14 cellular contexts compared by ENCODE assay signal in genomic region chr12:50515587-50515986, GRCh38. TPM values are rescaled to one million over a fixed set of nuclear protein-coding genes. Genes with fewer than 3 reads are reported as not detected.
A peak's percentile ranks its signal among the peaks of the same experiment; 100 is the strongest.
DNase-seq lines count a peak whose midpoint lies in the region; ATAC-seq and TF ChIP-seq lines count a peak whose summit lies in the region.
"Had no signal": no experiment of that assay in that cellular context is flagged by ENCODE, and none has a peak within 500 bp of the region (broad histone marks: within the 10 kb centered on the region; RNA-seq: fewer than 3 reads in every experiment).

No MANE protein-coding gene starts in this region.

- peaks cover 3% of the 10 kb centered on the region for H3K36me3 Mint-ChIP-seq in T-helper 1 cell treated with Interleukin-12 subunit alpha and Interleukin-12 subunit beta and Interleukin-4 antibody, amounts not matched to agents 30 μg/mL and 1 μg/mL, for 36 hours (ENCODE audit: low read depth)
- H3K36me3 Mint-ChIP-seq in activated CD8-positive, alpha-beta T cell treated with anti-CD3 and anti-CD28 coated beads, Interleukin-2, amount 10 ng/mL, durations not matched to agents 7 days and 5 days (ENCODE audit: low read depth): peaks cover 8% of the 10 kb centered on the region
- peaks cover 0 to 15% (median 0%) of the 10 kb centered on the region in 5 donors for H3K36me3 Mint-ChIP-seq in naive thymus-derived CD4-positive, alpha-beta T cell

- H3K36me3 ChIP-seq in naive thymus-derived CD4-positive, alpha-beta T cell (ENCODE audit: control insufficient read depth in 2 of 3, insufficient read depth in 3 of 3, low read length in 3 of 3): no peaks in the 10 kb centered on the region
- no peaks in the 10 kb centered on the region for H3K36me3 ChIP-seq in BE2C

- DNase-seq in T-helper 1 cell (no peak), Kasumi-1 (lab: John Stamatoyannopoulos, UW) (peak; percentile 46 to 57), NCI-H510A (lab: John Stamatoyannopoulos, UW) (no peak), BE2C (no peak)
- no peak for DNase-seq in activated CD8-positive, alpha-beta T cell treated with anti-CD3 and anti-CD28 coated beads, Interleukin-2, amount 10 ng/mL, durations not matched to agents 7 days and 5 days
- DNase-seq in naive thymus-derived CD4-positive, alpha-beta T cell: no peak
- DNase-seq in stimulated activated CD4-positive, alpha-beta T cell treated with anti-CD3 and anti-CD28 coated beads, Interleukin-2, amount 100 ng/mL, for 24 hours: no peak
- DNase-seq: activated CD4-positive, alpha-beta T cell treated with anti-CD3 and anti-CD28 coated beads, Interleukin-2, amount 50 U/mL, for 48 hours; DMS 273 treated with DMSO at 0.1 percent for 48 hours; Karpas-422 had no signal

- no peak overlapping the region for H3K4me3 ChIP-seq in naive thymus-derived CD4-positive, alpha-beta T cell (ENCODE audit: low read length)
- no peak overlapping the region for H3K4me3 ChIP-seq in BE2C (ENCODE audit: low read depth, low read length)
- H3K4me3 ChIP-seq: A549, SK-N-MC had no signal

- peaks cover 19 to 70% of the 10 kb centered on the region in 2 donors for H3K4me1 ChIP-seq in naive thymus-derived CD4-positive, alpha-beta T cell (ENCODE audit: control insufficient read depth in 2 of 2, insufficient read depth in 2 of 2, low read length in 2 of 2)
- H3K4me1 ChIP-seq in BE2C: no peaks in the 10 kb centered on the region

- no peaks in the 10 kb centered on the region for H3K27me3 Mint-ChIP-seq in T-helper 1 cell treated with Interleukin-12 subunit alpha and Interleukin-12 subunit beta and Interleukin-4 antibody, amounts not matched to agents 30 μg/mL and 1 μg/mL, for 36 hours (ENCODE audit: low read depth)
- no peaks in the 10 kb centered on the region for H3K27me3 Mint-ChIP-seq in activated CD8-positive, alpha-beta T cell treated with anti-CD3 and anti-CD28 coated beads, Interleukin-2, amount 10 ng/mL, durations not matched to agents 7 days and 5 days (ENCODE audit: low read depth)
- H3K27me3 Mint-ChIP-seq in naive thymus-derived CD4-positive, alpha-beta T cell: no peaks in the 10 kb centered on the region
- H3K27me3 Mint-ChIP-seq: progenitor cell of endocrine pancreas had no signal

- H3K27ac Mint-ChIP-seq in T-helper 1 cell treated with Interleukin-12 subunit alpha and Interleukin-12 subunit beta and Interleukin-4 antibody, amounts not matched to agents 30 μg/mL and 1 μg/mL, for 36 hours: peak overlapping the region; percentile 47
- H3K27ac Mint-ChIP-seq in activated CD8-positive, alpha-beta T cell treated with anti-CD3 and anti-CD28 coated beads, Interleukin-2, amount 10 ng/mL, durations not matched to agents 7 days and 5 days: peak overlapping the region; percentile 68
- H3K27ac Mint-ChIP-seq in naive thymus-derived CD4-positive, alpha-beta T cell: peak overlapping the region in 7 of 9 donors; percentile 78 to 96 (median 93)

- POLR2A ChIA-PET in activated CD8-positive, alpha-beta T cell treated with anti-CD3 and anti-CD28 coated beads, Interleukin-2, amount 10 ng/mL, durations not matched to agents 7 days and 5 days (lab: Charles Lee): interaction anchor here (0.7 kb wide), 1 partner anchor 100 kb away, joined by 4 read pairs; no protein-coding TSS in a partner anchor
- POLR2A ChIA-PET in naive thymus-derived CD4-positive, alpha-beta T cell (lab: Charles Lee): interaction anchor here (0.6 to 1.6 kb wide), 4 partner anchors 9 to 38 kb away, joined by 3 to 7 read pairs (median 4); no protein-coding TSS in a partner anchor

- H3K9me3 Mint-ChIP-seq in T-helper 1 cell treated with Interleukin-12 subunit alpha and Interleukin-12 subunit beta and Interleukin-4 antibody, amounts not matched to agents 30 μg/mL and 1 μg/mL, for 36 hours: no peaks in the 10 kb centered on the region
- no peaks in the 10 kb centered on the region for H3K9me3 Mint-ChIP-seq in activated CD8-positive, alpha-beta T cell treated with anti-CD3 and anti-CD28 coated beads, Interleukin-2, amount 10 ng/mL, durations not matched to agents 7 days and 5 days (ENCODE audit: insufficient read depth)
- H3K9me3 Mint-ChIP-seq in naive thymus-derived CD4-positive, alpha-beta T cell: peaks cover 0 to 2% (median 0%) of the 10 kb centered on the region in 11 donors

- H3K27me3 ChIP-seq in naive thymus-derived CD4-positive, alpha-beta T cell (ENCODE audit: control insufficient read depth in 2 of 2, insufficient read depth in 2 of 2, low read length in 2 of 2): no peaks in the 10 kb centered on the region
- H3K27me3 ChIP-seq in BE2C: no peaks in the 10 kb centered on the region

- CTCF ChIA-PET in activated CD8-positive, alpha-beta T cell treated with anti-CD3 and anti-CD28 coated beads, Interleukin-2, amount 10 ng/mL, durations not matched to agents 7 days and 5 days (lab: Charles Lee): interaction anchor here (1.0 kb wide), 1 partner anchor 122 kb away, joined by 4 read pairs; no protein-coding TSS in a partner anchor
- CTCF ChIA-PET in naive thymus-derived CD4-positive, alpha-beta T cell (lab: Charles Lee): interaction anchor here (0.6 to 1.6 kb wide), 2 partner anchors 11 to 677 kb away, joined by 3 to 8 read pairs; partner anchors contain the start of gene DIP2B

- no peak for ATAC-seq in activated CD8-positive, alpha-beta T cell treated with anti-CD3 and anti-CD28 coated beads, Interleukin-2, amount 10 ng/mL, durations not matched to agents 7 days and 5 days
- ATAC-seq in naive thymus-derived CD4-positive, alpha-beta T cell: peak; percentile 26
- ATAC-seq: A549 had no signal

- H3K27ac ChIP-seq in naive thymus-derived CD4-positive, alpha-beta T cell (ENCODE audit: low read depth, low read length): peak overlapping the region; percentile 50
- H3K27ac ChIP-seq: A549, SK-N-MC had no signal

- no peaks in the 10 kb centered on the region for H3K9me3 ChIP-seq in naive thymus-derived CD4-positive, alpha-beta T cell (ENCODE audit: control insufficient read depth in 2 of 3, low read length in 3 of 3)
- H3K9me3 ChIP-seq in BE2C: no peaks in the 10 kb centered on the region
- H3K9me3 ChIP-seq: A549 had no signal

- peak overlapping the region; percentile 55 for H3K4me3 Mint-ChIP-seq in T-helper 1 cell treated with Interleukin-12 subunit alpha and Interleukin-12 subunit beta and Interleukin-4 antibody, amounts not matched to agents 30 μg/mL and 1 μg/mL, for 36 hours
- H3K4me3 Mint-ChIP-seq in activated CD8-positive, alpha-beta T cell treated with anti-CD3 and anti-CD28 coated beads, Interleukin-2, amount 10 ng/mL, durations not matched to agents 7 days and 5 days: no peak overlapping the region
- H3K4me3 Mint-ChIP-seq in naive thymus-derived CD4-positive, alpha-beta T cell: peak overlapping the region; percentile 65 to 90 (median 76)

- TF ChIP-seq CTCF in BE2C (IDR thresholded peaks at IDR 0.05; ENCODE audit: low read depth, low read length): no peak

- intact Hi-C loops in naive thymus-derived CD4-positive, alpha-beta T cell (cut with micrococcal nuclease): loop anchor here (1.0 to 2.0 kb wide), 2 partner anchors 17 to 249 kb away; partner anchors contain the start of gene ATF1 (in 1 of the 2)

- H3K4me1 Mint-ChIP-seq in T-helper 1 cell treated with Interleukin-12 subunit alpha and Interleukin-12 subunit beta and Interleukin-4 antibody, amounts not matched to agents 30 μg/mL and 1 μg/mL, for 36 hours (ENCODE audit: low read depth): peaks cover 36% of the 10 kb centered on the region
- peaks cover 40% of the 10 kb centered on the region for H3K4me1 Mint-ChIP-seq in activated CD8-positive, alpha-beta T cell treated with anti-CD3 and anti-CD28 coated beads, Interleukin-2, amount 10 ng/mL, durations not matched to agents 7 days and 5 days (ENCODE audit: low read depth)
- H3K4me1 Mint-ChIP-seq in naive thymus-derived CD4-positive, alpha-beta T cell: peaks cover 45 to 61% (median 50%) of the 10 kb centered on the region in 7 donors

RNA-seq across cellular contexts. Expression of gene DIP2B, which starts 10.8 kb away (rescaled TPM):
- 10 to 100 TPM; 18.8 to 21.8 TPM for total RNA-seq in activated CD8-positive, alpha-beta T cell treated with anti-CD3 and anti-CD28 coated beads, Interleukin-2, amount 10 ng/mL, durations not matched to agents 7 days and 5 days
- 10 to 100 TPM; 34.1 to 41.8 (median 39.9) TPM for total RNA-seq in naive thymus-derived CD4-positive, alpha-beta T cell
- polyA plus RNA-seq in naive thymus-derived CD4-positive, alpha-beta T cell: 10 to 100 TPM; 10.0 to 23.5 TPM
- polyA plus RNA-seq in BE2C (2012; ENCODE audit: insufficient read depth, insufficient read length, low read depth): 14.2 TPM

Comparison
In these comparisons a context has a peak if more than half of its experiments do, and no peak if none do; other contexts are left out.
1. DNase-seq: peak in Kasumi-1 (2 of 2); none in T-helper 1 cell (0 of 5), activated CD8-positive, alpha-beta T cell treated with anti-CD3 and anti-CD28 coated beads, Interleukin-2, amount 10 ng/mL, durations not matched to agents 7 days and 5 days (single experiment), naive thymus-derived CD4-positive, alpha-beta T cell (0 of 9), NCI-H510A (single experiment), stimulated activated CD4-positive, alpha-beta T cell treated with anti-CD3 and anti-CD28 coated beads, Interleukin-2, amount 100 ng/mL, for 24 hours (0 of 2) and BE2C (single experiment).
2. Peak in every context shown above with its lines, with median percentiles within 50 percentile points of each other: H3K27ac Mint-ChIP-seq.